Comparison of ENCODE assay signal across 12 cellular contexts in genomic region chr5:34587355-34588241, GRCh38.
DNase-seq lines count a peak whose midpoint lies in the region; ATAC-seq and TF ChIP-seq lines count a peak whose summit lies in the region.
"Had no signal": no experiment of that assay in that cellular context is flagged by ENCODE, and none has a peak within 500 bp of the region (broad histone marks: within the 10 kb centered on the region; RNA-seq: fewer than 3 reads in every experiment).

No MANE protein-coding gene starts in this region.

- H3K27me3 ChIP-seq in AG04450 (ENCODE audit: control insufficient read depth, insufficient read depth, low read length), result no peaks in the 10 kb centered on the region
- H3K27me3 ChIP-seq in GM23338 (ENCODE audit: insufficient read depth), result no peaks in the 10 kb centered on the region
- H3K27me3 ChIP-seq in PC-9 (ENCODE audit: insufficient read depth, low read depth), result no peaks in the 10 kb centered on the region
- peaks cover 3% of the 10 kb centered on the region for H3K27me3 ChIP-seq in CD8-positive, alpha-beta T cell (ENCODE audit: insufficient read depth, low read length)
- H3K27me3 ChIP-seq: right lobe of liver had no signal

- H2AFZ ChIP-seq in GM23338, result peak overlapping the region; percentile 72
- H2AFZ ChIP-seq in PC-9, result peak overlapping the region; percentile 59

- H3K4me2 ChIP-seq in GM23338, result peak overlapping the region; percentile 45; the same call in 1 of the 2 replicates
- peak overlapping the region; percentile 78 for H3K4me2 ChIP-seq in PC-9

- peaks cover 6% of the 10 kb centered on the region for H3K27me3 Mint-ChIP-seq in GM23338 (ENCODE audit: insufficient read depth, low read depth, poor library complexity)
- peaks cover 53% of the 10 kb centered on the region for H3K27me3 Mint-ChIP-seq in activated naive CD8-positive, alpha-beta T cell treated with anti-CD3 and anti-CD28 coated beads for 36 hours
- peaks cover 21% of the 10 kb centered on the region for H3K27me3 Mint-ChIP-seq in CD8-positive, alpha-beta T cell (ENCODE audit: low read depth)

- H3K9me3 ChIP-seq in AG04450 (ENCODE audit: control insufficient read depth, insufficient read depth, low read length), result no peaks in the 10 kb centered on the region
- no peaks in the 10 kb centered on the region; the same call in 1 of the 2 replicates for H3K9me3 ChIP-seq in PC-9 (ENCODE audit: insufficient read depth, low read depth)
- H3K9me3 ChIP-seq in CD8-positive, alpha-beta T cell (ENCODE audit: low read length), result no peaks in the 10 kb centered on the region
- H3K9me3 ChIP-seq: right lobe of liver had no signal

- peaks cover 17% of the 10 kb centered on the region for H3K9me2 ChIP-seq in GM23338 (ENCODE audit: insufficient read depth)
- H3K9me2 ChIP-seq in PC-9 (ENCODE audit: insufficient read depth), result no peaks in the 10 kb centered on the region

- peaks cover 12% of the 10 kb centered on the region; the same call in 1 of the 2 replicates for H3K4me1 ChIP-seq in GM23338 (ENCODE audit: insufficient read depth)
- H3K4me1 ChIP-seq in PC-9 (replicated peaks; ENCODE audit: insufficient read depth), result peaks cover 76% of the 10 kb centered on the region
- no peaks in the 10 kb centered on the region for H3K4me1 ChIP-seq in CD8-positive, alpha-beta T cell (ENCODE audit: insufficient read depth, low read length)
- H3K4me1 ChIP-seq: right lobe of liver had no signal

- no peaks in the 10 kb centered on the region for H3K36me3 Mint-ChIP-seq in GM23338 (ENCODE audit: low read depth)
- H3K36me3 Mint-ChIP-seq in activated naive CD8-positive, alpha-beta T cell treated with anti-CD3 and anti-CD28 coated beads for 36 hours, result no peaks in the 10 kb centered on the region
- H3K36me3 Mint-ChIP-seq in CD8-positive, alpha-beta T cell, result no peaks in the 10 kb centered on the region
- H3K36me3 Mint-ChIP-seq: activated naive CD4-positive, alpha-beta T cell treated with anti-CD3 and anti-CD28 coated beads, Interleukin-2, amount 50 U/mL, for 24 hours had no signal

- no peaks in the 10 kb centered on the region for H3K9me3 Mint-ChIP-seq in GM23338
- no peaks in the 10 kb centered on the region for H3K9me3 Mint-ChIP-seq in activated naive CD8-positive, alpha-beta T cell treated with anti-CD3 and anti-CD28 coated beads for 36 hours
- H3K9me3 Mint-ChIP-seq in CD8-positive, alpha-beta T cell, result no peaks in the 10 kb centered on the region
- H3K9me3 Mint-ChIP-seq: activated naive CD4-positive, alpha-beta T cell treated with anti-CD3 and anti-CD28 coated beads, Interleukin-2, amount 50 U/mL, for 24 hours had no signal

- TSS peak; percentile 10 for BruUV-seq in PC-9 (replicated peaks; lab: Mats Ljungman, UMichigan)

- H4K20me1 ChIP-seq in GM23338 (replicated peaks; ENCODE audit: insufficient read depth) (no peaks in the 10 kb centered on the region), PC-9 (ENCODE audit: insufficient read depth) (no peaks in the 10 kb centered on the region)

- no peak for TF ChIP-seq CTCF in AG04450 (IDR thresholded peaks at IDR 0.05; ENCODE audit: low read depth, low read length)
- TF ChIP-seq CTCF in GM23338 (conservative IDR thresholded peaks at IDR 0.05; ENCODE audit: low read depth in 2 of 2), result no peak
- TF ChIP-seq CTCF in PC-9 (conservative IDR thresholded peaks at IDR 0.05), result no peak
- no peak for TF ChIP-seq CTCF in CD8-positive, alpha-beta T cell (IDR thresholded peaks at IDR 0.05)

- ATAC-seq in GM23338, result peak; percentile 54
- no peak for ATAC-seq in CD8-positive, alpha-beta T cell

- CTCF ChIA-PET in AG04450 (lab: Charles Lee) (interaction anchor here (1.3 kb wide), 1 partner anchor 101 kb away, joined by 3 read pairs; no protein-coding TSS in a partner anchor), PC-9 (lab: Charles Lee) (interaction anchor here (0.7 to 0.8 kb wide), 2 partner anchors 54 to 100 kb away, joined by 4 to 5 read pairs; no protein-coding TSS in a partner anchor)
- CTCF ChIA-PET in CD8-positive, alpha-beta T cell (lab: Charles Lee), result no interaction called here

- no peak for DNase-seq in AG04450 (ENCODE audit: low read depth, low spot score)
- DNase-seq in GM23338 (ENCODE audit: low spot score), result no peak
- DNase-seq in PC-9, result peak in 1 of 2 experiments; percentile 86
- DNase-seq in fibroblast of peridontal ligament (ENCODE audit: extremely low read depth), result peak; percentile 74
- DNase-seq in activated naive CD8-positive, alpha-beta T cell treated with anti-CD3 and anti-CD28 coated beads for 36 hours, result no peak
- no peak for DNase-seq in NCI-H1417 (lab: John Stamatoyannopoulos, UW)
- DNase-seq in stimulated activated CD4-positive, alpha-beta T cell treated with anti-CD3 and anti-CD28 coated beads, Interleukin-2, amount 100 ng/mL, for 48 hours, result no peak
- no peak for DNase-seq in CD8-positive, alpha-beta T cell
- DNase-seq: right lobe of liver, SW 1271 had no signal

- H3K79me2 ChIP-seq in GM23338 (replicated peaks; ENCODE audit: insufficient read depth) (no peaks in the 10 kb centered on the region), PC-9 (ENCODE audit: low read depth) (peaks cover 11% of the 10 kb centered on the region; the same call in 1 of the 2 replicates)

- POLR2A ChIA-PET in AG04450 (lab: Yijun Ruan, JAX) (interaction anchor here (0.6 to 1.1 kb wide), 2 partner anchors 50 to 69 kb away, joined by 3 to 6 read pairs; partner anchors contain the start of gene RAI14), PC-9 (lab: Charles Lee; ENCODE audit: unreplicated experiment) (interaction anchor here (0.5 to 1.2 kb wide), 12 partner anchors 10 to 756 kb away, joined by 3 to 8 read pairs (median 4); partner anchors contain the start of gene TTC23L)
- POLR2A ChIA-PET in CD8-positive, alpha-beta T cell (lab: Charles Lee), result no interaction called here

- peak overlapping the region; percentile 11; the same call in 1 of the 2 replicates for H3K27ac Mint-ChIP-seq in GM23338
- no peak overlapping the region for H3K27ac Mint-ChIP-seq in activated naive CD8-positive, alpha-beta T cell treated with anti-CD3 and anti-CD28 coated beads for 36 hours
- no peak overlapping the region for H3K27ac Mint-ChIP-seq in CD8-positive, alpha-beta T cell
- H3K27ac Mint-ChIP-seq: activated naive CD4-positive, alpha-beta T cell treated with anti-CD3 and anti-CD28 coated beads, Interleukin-2, amount 50 U/mL, for 24 hours had no signal

- no peak overlapping the region for H3K4me3 Mint-ChIP-seq in GM23338
- no peak overlapping the region for H3K4me3 Mint-ChIP-seq in activated naive CD8-positive, alpha-beta T cell treated with anti-CD3 and anti-CD28 coated beads for 36 hours
- no peak overlapping the region for H3K4me3 Mint-ChIP-seq in CD8-positive, alpha-beta T cell
- H3K4me3 Mint-ChIP-seq: activated naive CD4-positive, alpha-beta T cell treated with anti-CD3 and anti-CD28 coated beads, Interleukin-2, amount 50 U/mL, for 24 hours had no signal

- H3K4me3 ChIP-seq in AG04450 (ENCODE audit: low read depth, low read length) (no peak overlapping the region), GM23338 (no peak overlapping the region), PC-9 (peak overlapping the region; percentile 51)
- no peak overlapping the region for H3K4me3 ChIP-seq in CD8-positive, alpha-beta T cell (ENCODE audit: low read depth, low read length)
- H3K4me3 ChIP-seq: right lobe of liver had no signal

- no peaks in the 10 kb centered on the region for H3K36me3 ChIP-seq in GM23338 (ENCODE audit: insufficient read depth)
- no peaks in the 10 kb centered on the region for H3K36me3 ChIP-seq in PC-9 (ENCODE audit: low read depth)
- H3K36me3 ChIP-seq in CD8-positive, alpha-beta T cell (ENCODE audit: insufficient read depth, low read length), result no peaks in the 10 kb centered on the region
- H3K36me3 ChIP-seq: right lobe of liver had no signal

- intact Hi-C loops in PC-9 (cut with micrococcal nuclease; ENCODE audit: unreplicated experiment), result loop anchor here (5.0 kb wide), 1 partner anchor 330 kb away; the partner anchor contains the start of genes BRIX1 and RAD1
- intact Hi-C loops in CD8-positive, alpha-beta T cell (cut with DNase I, micrococcal nuclease), result no loop called here

- peaks cover 10% of the 10 kb centered on the region for H3K4me1 Mint-ChIP-seq in GM23338
- H3K4me1 Mint-ChIP-seq in activated naive CD8-positive, alpha-beta T cell treated with anti-CD3 and anti-CD28 coated beads for 36 hours, result no peaks in the 10 kb centered on the region
- no peaks in the 10 kb centered on the region for H3K4me1 Mint-ChIP-seq in CD8-positive, alpha-beta T cell (ENCODE audit: low read depth)
- H3K4me1 Mint-ChIP-seq: activated naive CD4-positive, alpha-beta T cell treated with anti-CD3 and anti-CD28 coated beads, Interleukin-2, amount 50 U/mL, for 24 hours had no signal

- H3F3A ChIP-seq in GM23338 (replicated peaks; ENCODE audit: low read depth) (no peaks in the 10 kb centered on the region), PC-9 (ENCODE audit: insufficient read depth, low read depth) (peaks cover 55% of the 10 kb centered on the region)

- H3K27ac ChIP-seq in AG04450 (ENCODE audit: low read depth, low read length) (peak overlapping the region; percentile 94), GM23338 (ENCODE audit: low read depth) (peak overlapping the region; percentile 52; the same call in 1 of the 2 replicates), PC-9 (peak overlapping the region; percentile 97)
- no peak overlapping the region for H3K27ac ChIP-seq in CD8-positive, alpha-beta T cell (ENCODE audit: low read depth, low read length)
- H3K27ac ChIP-seq: C4-2B, right lobe of liver had no signal

TF ChIP-seq in GM23338, 12 proteins besides CTCF, POLR2A, EP300 and RAD21 (continues in another document):
- no peak for TF ChIP-seq ZNF331 (CRISPR knock-in tag; IDR thresholded peaks at IDR 0.05; ENCODE audit: low read depth)
- TF ChIP-seq STAT1 (IDR thresholded peaks at IDR 0.05; ENCODE audit: unreplicated experiment), result no peak
- TF ChIP-seq JUNB (IDR thresholded peaks at IDR 0.05; ENCODE audit: unreplicated experiment), result no peak
- no peak for TF ChIP-seq EZH2phosphoT487 (IDR thresholded peaks at IDR 0.05; ENCODE audit: unreplicated experiment)
- no peak for TF ChIP-seq ETS1 (IDR thresholded peaks at IDR 0.05)
